ENCODE assay signal across 15 cellular contexts in the genomic region with DNA sequence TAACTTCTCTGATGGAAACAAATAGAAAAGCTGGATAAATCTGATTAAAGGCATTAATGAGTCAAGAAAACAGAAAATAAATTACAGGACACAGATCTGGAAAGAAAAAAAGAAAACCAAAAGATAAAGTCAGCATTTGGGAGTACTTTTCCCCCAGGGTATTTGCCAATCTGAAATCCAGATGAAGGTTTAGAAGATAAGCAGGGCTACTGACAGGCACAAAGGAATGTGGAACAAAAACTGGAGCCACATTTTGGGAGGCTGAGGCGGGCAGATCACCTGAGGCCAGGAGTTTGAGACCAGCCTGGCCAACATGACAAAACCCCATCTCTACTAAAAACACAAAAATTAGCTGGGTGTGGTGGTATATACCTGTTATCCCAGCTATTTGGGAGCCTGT. TPM values are rescaled to one million over a fixed set of nuclear protein-coding genes. Genes with fewer than 3 reads are reported as not detected.
DNase-seq lines count a peak whose midpoint lies in the region; ATAC-seq and TF ChIP-seq lines count a peak whose summit lies in the region.
"Had no signal": no experiment of that assay in that cellular context is flagged by ENCODE, and none has a peak within 500 bp of the region (broad histone marks: within the 10 kb centered on the region; RNA-seq: fewer than 3 reads in every experiment).

No MANE protein-coding gene starts in this region.

- H3K27ac ChIP-seq in left lung = no peak overlapping the region

- H3K27me3 Mint-ChIP-seq in HFFc6 (ENCODE audit: insufficient read depth) = no peaks in the 10 kb centered on the region
- H3K27me3 Mint-ChIP-seq in osteocyte (ENCODE audit: unreplicated experiment) = no peaks in the 10 kb centered on the region
- H3K27me3 Mint-ChIP-seq: CD4-positive, alpha-beta memory T cell had no signal

- no peaks in the 10 kb centered on the region for H3K36me3 ChIP-seq in left lung

- DNase-seq in HFFc6 (no peak), RPMI7951 (ENCODE audit: low read depth) (peak; percentile 17), osteocyte (ENCODE audit: extremely low spot score, unreplicated experiment) (no peak), retina (no peak), NCI-H1092 (lab: John Stamatoyannopoulos, UW) (no peak), left lung (no peak)
- DNase-seq: C1 segment of cervical spinal cord; Calu3; CD4-positive, alpha-beta memory T cell; COR-L47; DMS53; DMS79 treated with DMSO at 0.1 percent for 48 hours; H7; HCEC 1CT had no signal

- H3K9me3 Mint-ChIP-seq in HFFc6 (peaks cover 6% of the 10 kb centered on the region), osteocyte (ENCODE audit: unreplicated experiment) (no peaks in the 10 kb centered on the region)
- H3K9me3 Mint-ChIP-seq: CD4-positive, alpha-beta memory T cell had no signal

- ATAC-seq in left lung = no peak
- ATAC-seq: GM12878 had no signal

- H3K4me1 ChIP-seq in left lung = no peaks in the 10 kb centered on the region

- H3K9me3 ChIP-seq in left lung = peaks cover 0 to 7% of the 10 kb centered on the region in 2 donors

- H3K4me1 Mint-ChIP-seq in HFFc6 (ENCODE audit: low read depth) (peaks cover 59% of the 10 kb centered on the region), osteocyte (ENCODE audit: unreplicated experiment) (peaks cover 12% of the 10 kb centered on the region)

- no peak for TF ChIP-seq CTCF in HFFc6 (IDR thresholded peaks at IDR 0.05)
- no peak for TF ChIP-seq CTCF in osteocyte (IDR thresholded peaks at IDR 0.05)
- no peak for TF ChIP-seq CTCF in left lung (IDR thresholded peaks at IDR 0.05)

- H3K36me3 Mint-ChIP-seq in HFFc6 (ENCODE audit: low read depth) = peaks cover 10% of the 10 kb centered on the region; the same call in 1 of the 2 replicates
- peaks cover 8% of the 10 kb centered on the region for H3K36me3 Mint-ChIP-seq in osteocyte (ENCODE audit: unreplicated experiment)
- H3K36me3 Mint-ChIP-seq: CD4-positive, alpha-beta memory T cell had no signal

- no peak overlapping the region; the same call in 1 of the 2 replicates for H3K4me3 Mint-ChIP-seq in HFFc6
- no peak overlapping the region for H3K4me3 Mint-ChIP-seq in osteocyte (ENCODE audit: unreplicated experiment)
- H3K4me3 Mint-ChIP-seq: CD4-positive, alpha-beta memory T cell had no signal

- intact Hi-C loops in left lung (cut with DNase I) = no loop called here

- H3K27me3 ChIP-seq in left lung = no peaks in the 10 kb centered on the region

- peak overlapping the region; percentile 7; the same call in 1 of the 2 replicates for H3K27ac Mint-ChIP-seq in HFFc6
- peak overlapping the region; percentile 42 for H3K27ac Mint-ChIP-seq in osteocyte (ENCODE audit: unreplicated experiment)
- H3K27ac Mint-ChIP-seq: CD4-positive, alpha-beta memory T cell had no signal

- no peak overlapping the region for H3K4me3 ChIP-seq in left lung
- H3K4me3 ChIP-seq: GM12878 had no signal

RNA-seq across cellular contexts. Expression of a gene that starts 57.2 kb away (rescaled TPM):
- 10 to 100 TPM; 25.2 to 36.0 (median 30.7) TPM for total RNA-seq in HFFc6 (2021; fragmentation: NEBNext Ultra II Directional; extraction: Animal tissue kit (Norgen Biotek cat#: 25700))
- 27.8 and 33.5 TPM in 2 replicates for total RNA-seq in RPMI7951 (2014; rRNA removed; shearing (Covaris generic))
- total RNA-seq in osteocyte (65.2 and 80.0 TPM in 2 replicates), left lung (10 to 100 TPM; 25.7 to 34.0 TPM)
